15 cellular contexts compared by ENCODE assay signal in genomic region chr1:68954841-68955240, GRCh38.
DNase-seq lines count a peak whose midpoint lies in the region; ATAC-seq lines count a peak whose summit lies in the region.
"Had no signal": no experiment of that assay in that cellular context is flagged by ENCODE, and none has a peak within 500 bp of the region (broad histone marks: within the 10 kb centered on the region; RNA-seq: fewer than 3 reads in every experiment).

No MANE protein-coding gene starts in this region.

- ATAC-seq in HG03159 (IDR thresholded peaks at IDR 0.05; ENCODE audit: unreplicated experiment) (no peak), HG03378 (IDR thresholded peaks at IDR 0.05; ENCODE audit: unreplicated experiment) (no peak)
- ATAC-seq: effector memory CD8-positive, alpha-beta T cell had no signal

- peak; percentile 73 for DNase-seq in DMS53 (lab: John Stamatoyannopoulos, UW)
- peak; percentile 60 for DNase-seq in NCI-H1105 treated with DMSO at 0.1 percent for 48 hours (lab: John Stamatoyannopoulos, UW)
- peak; percentile 53 for DNase-seq in SK-N-DZ (ENCODE audit: low spot score)
- DNase-seq in left kidney (ENCODE audit: low read depth, low spot score) = peak; percentile 23
- no peak for DNase-seq in RPMI8226
- DNase-seq in NCI-H1048 (lab: John Stamatoyannopoulos, UW) = no peak
- DNase-seq: activated CD4-positive, alpha-beta T cell treated with anti-CD3 and anti-CD28 coated beads, Interleukin-2, amount 50 U/mL, for 48 hours; activated naive CD8-positive, alpha-beta T cell treated with anti-CD3 and anti-CD28 coated beads, Interleukin-2, amount 10 ng/mL, durations not matched to agents 7 days and 5 days; activated T-cell treated with anti-CD3 and anti-CD28 coated beads, Interleukin-2, amount 50 U/mL, for 24 hours; AML-193; effector memory CD8-positive, alpha-beta T cell; foreskin melanocyte; retina had no signal

Comparison
In these comparisons a context has a peak if more than half of its experiments do, and no peak if none do; other contexts are left out.
1. DNase-seq: peak in DMS53 (single experiment), NCI-H1105 treated with DMSO at 0.1 percent for 48 hours (single experiment), SK-N-DZ (single experiment) and left kidney (single experiment); none in RPMI8226 (single experiment) and NCI-H1048 (single experiment).